9 cellular contexts compared by ENCODE assay signal in the genomic region with DNA sequence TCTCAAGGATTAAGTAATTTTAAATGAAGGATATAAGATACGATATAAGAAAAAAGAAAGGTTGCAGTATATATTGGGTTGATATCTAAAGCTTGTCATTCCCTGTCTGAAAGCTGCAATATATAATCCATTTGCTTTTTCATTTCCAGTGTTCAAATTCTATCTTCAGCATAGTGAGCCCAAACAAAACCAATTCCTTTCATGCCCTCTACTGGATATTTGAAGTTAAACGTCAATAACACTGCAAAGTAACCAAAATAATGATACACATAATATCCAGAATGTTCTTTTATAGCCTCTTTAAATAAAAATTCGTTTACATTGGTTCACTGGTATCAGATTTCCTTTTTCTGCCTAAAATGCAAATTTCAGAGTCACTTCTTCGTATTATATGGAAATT.
DNase-seq lines count a peak whose midpoint lies in the region; ATAC-seq, FAIRE-seq and TF ChIP-seq lines count a peak whose summit lies in the region.
"Had no signal": no experiment of that assay in that cellular context is flagged by ENCODE, and none has a peak within 500 bp of the region (broad histone marks: within the 10 kb centered on the region; RNA-seq: fewer than 3 reads in every experiment).

No MANE protein-coding gene starts in this region.

- no peaks in the 10 kb centered on the region for H3K9me2 ChIP-seq in PC-9 (ENCODE audit: insufficient read depth)

- TF ChIP-seq CTCF in A673 (conservative IDR thresholded peaks at IDR 0.05; ENCODE audit: low read depth, low read length): peak; percentile 54
- peak; percentile 50; the same call in 1 of the 2 replicates for TF ChIP-seq CTCF in PC-9 (conservative IDR thresholded peaks at IDR 0.05)
- peak; percentile 23 to 40 (median 33) for TF ChIP-seq CTCF in gastroesophageal sphincter (IDR thresholded peaks at IDR 0.05)

- WGBS in gastroesophageal sphincter (ENCODE audit: low coverage in 1 of 2), 2 donors: 29 to 34% methylated on average over 4 of the region's 4 CpGs

- no peaks in the 10 kb centered on the region for H3K9me3 Mint-ChIP-seq in T-helper 2 cell treated with Interferon-gamma antibody and Interleukin-4, amounts not matched to agents 5 μg/mL and 100 μg/mL, for 36 hours

- H3K4me2 ChIP-seq in PC-9: no peak overlapping the region

- peaks cover 3% of the 10 kb centered on the region for H3K4me1 Mint-ChIP-seq in T-helper 2 cell treated with Interferon-gamma antibody and Interleukin-4, amounts not matched to agents 5 μg/mL and 100 μg/mL, for 36 hours (ENCODE audit: low read depth)

- BruUV-seq in A673 (replicated peaks; lab: Mats Ljungman, UMichigan) (no TSS peak), PC-9 (replicated peaks; lab: Mats Ljungman, UMichigan) (no TSS peak)

- H3K4me1 ChIP-seq in A673 (ENCODE audit: insufficient read depth, low read length, poor library complexity, severe bottlenecking) (no peaks in the 10 kb centered on the region), PC-9 (replicated peaks; ENCODE audit: insufficient read depth) (no peaks in the 10 kb centered on the region), gastroesophageal sphincter (peaks cover 0 to 4% (median 0%) of the 10 kb centered on the region in 3 donors)

- TF ChIP-seq EP300 in gastroesophageal sphincter (IDR thresholded peaks at IDR 0.05): no peak

- FAIRE-seq in GM12892 (lab: Jason Lieb, UNC): peak; percentile 5

- ATAC-seq in gastroesophageal sphincter (no peak), HG02970 (IDR thresholded peaks at IDR 0.05; ENCODE audit: low FRiP score, unreplicated experiment) (no peak)

- H3K27me3 ChIP-seq in A673 (replicated peaks; ENCODE audit: insufficient read depth, low read depth, low read length, poor library complexity): peaks cover 6% of the 10 kb centered on the region
- H3K27me3 ChIP-seq in PC-9 (ENCODE audit: insufficient read depth, low read depth): no peaks in the 10 kb centered on the region
- H3K27me3 ChIP-seq in gastroesophageal sphincter: no peaks in the 10 kb centered on the region

- DNase-seq in A673 (ENCODE audit: low spot score) (peak; percentile 27), GM12892 (ENCODE audit: insufficient read length) (no peak), PC-9 (no peak), erythroblast (lab: John Stamatoyannopoulos, UW) (no peak), GF-D8 (lab: John Stamatoyannopoulos, UW) (no peak)
- no peak for DNase-seq in T-helper 2 cell treated with Interferon-gamma antibody and Interleukin-4, amounts not matched to agents 5 μg/mL and 100 μg/mL, for 36 hours (ENCODE audit: low spot score)
- DNase-seq: aorta had no signal

- H3K4me3 Mint-ChIP-seq in T-helper 2 cell treated with Interferon-gamma antibody and Interleukin-4, amounts not matched to agents 5 μg/mL and 100 μg/mL, for 36 hours: no peak overlapping the region

- H3K27me3 Mint-ChIP-seq in T-helper 2 cell treated with Interferon-gamma antibody and Interleukin-4, amounts not matched to agents 5 μg/mL and 100 μg/mL, for 36 hours (ENCODE audit: low read depth): peaks cover 23% of the 10 kb centered on the region

- no peak overlapping the region for H3K4me3 ChIP-seq in A673 (ENCODE audit: low read depth, low read length, poor library complexity, severe bottlenecking)
- no peak overlapping the region for H3K4me3 ChIP-seq in PC-9
- H3K4me3 ChIP-seq in gastroesophageal sphincter: no peak overlapping the region

- H3K36me3 Mint-ChIP-seq in T-helper 2 cell treated with Interferon-gamma antibody and Interleukin-4, amounts not matched to agents 5 μg/mL and 100 μg/mL, for 36 hours (ENCODE audit: low read depth): no peaks in the 10 kb centered on the region

- no peaks in the 10 kb centered on the region for H4K20me1 ChIP-seq in PC-9 (ENCODE audit: insufficient read depth)

- H2AFZ ChIP-seq in PC-9: no peak overlapping the region

- POLR2A ChIA-PET in A673 (lab: Charles Lee; ENCODE audit: low non-redundant PET) (no interaction called here), PC-9 (lab: Charles Lee; ENCODE audit: unreplicated experiment) (no interaction called here)

- TF ChIP-seq POLR2A in GM12892 (IDR thresholded peaks at IDR 0.05; ENCODE audit: low read depth, low read length) (no peak), gastroesophageal sphincter (IDR thresholded peaks at IDR 0.05) (no peak), erythroblast (IDR thresholded peaks at IDR 0.05; ENCODE audit: low read length) (no peak)

- H3F3A ChIP-seq in PC-9 (ENCODE audit: insufficient read depth, low read depth): no peaks in the 10 kb centered on the region

- intact Hi-C loops in A673 (cut with micrococcal nuclease; ENCODE audit: unreplicated experiment) (loop anchor here (2.0 to 10.0 kb wide), 3 partner anchors 95 to 622 kb away; a partner anchor contains a TSS), PC-9 (cut with micrococcal nuclease; ENCODE audit: unreplicated experiment) (loop anchor here (1.0 to 10.0 kb wide), 3 partner anchors 96 to 623 kb away; no protein-coding TSS in a partner anchor)

- CTCF ChIA-PET in A673 (lab: Charles Lee): interaction anchor here (1.4 kb wide), 1 partner anchor 623 kb away, joined by 4 read pairs; no protein-coding TSS in a partner anchor
- CTCF ChIA-PET in PC-9 (lab: Charles Lee): no interaction called here

- no peaks in the 10 kb centered on the region for H3K79me2 ChIP-seq in PC-9 (ENCODE audit: low read depth)

- H3K9me3 ChIP-seq in A673 (ENCODE audit: low read depth, low read length, poor library complexity, severe bottlenecking): no peaks in the 10 kb centered on the region
- no peaks in the 10 kb centered on the region for H3K9me3 ChIP-seq in PC-9 (ENCODE audit: insufficient read depth, low read depth)
- no peaks in the 10 kb centered on the region for H3K9me3 ChIP-seq in gastroesophageal sphincter

- H3K27ac Mint-ChIP-seq in T-helper 2 cell treated with Interferon-gamma antibody and Interleukin-4, amounts not matched to agents 5 μg/mL and 100 μg/mL, for 36 hours: no peak overlapping the region

- H3K36me3 ChIP-seq in A673 (ENCODE audit: insufficient read depth, low read length, poor library complexity, severe bottlenecking) (no peaks in the 10 kb centered on the region), PC-9 (ENCODE audit: low read depth) (no peaks in the 10 kb centered on the region), gastroesophageal sphincter (no peaks in the 10 kb centered on the region)

- no peak overlapping the region for H3K27ac ChIP-seq in A673 (ENCODE audit: low read depth, low read length, poor library complexity, severe bottlenecking)
- no peak overlapping the region for H3K27ac ChIP-seq in PC-9
- no peak overlapping the region for H3K27ac ChIP-seq in gastroesophageal sphincter
